In genomic region chr5:14109041-14109747, GRCh38 we compare ENCODE assay signal across 8 cellular contexts. TPM values are rescaled to one million over a fixed set of nuclear protein-coding genes. Genes with fewer than 3 reads are reported as not detected.
A peak's percentile ranks its signal among the peaks of the same experiment; 100 is the strongest.
DNase-seq lines count a peak whose midpoint lies in the region; ATAC-seq and FAIRE-seq lines count a peak whose summit lies in the region.

No MANE protein-coding gene starts in this region.

- peak; percentile 51 for DNase-seq in AG08395 (ENCODE audit: low spot score)
- DNase-seq in GM19239 (ENCODE audit: insufficient read length, low spot score): peak; percentile 31
- DNase-seq in activated naive CD4-positive, alpha-beta T cell treated with anti-CD3 and anti-CD28 coated beads, Interleukin-2, amount 50 U/mL, for 72 hours (ENCODE audit: low spot score in 2 of 2): peak in 1 of 2 donors; percentile 40
- DNase-seq in stimulated activated CD4-positive, alpha-beta T cell treated with anti-CD3 and anti-CD28 coated beads, Interleukin-12 subunit alpha, Interleukin-12 subunit beta, amount 100 ng/mL, for 4 hours: peak; percentile 5
- DNase-seq in hypothalamus (lab: John Stamatoyannopoulos, UW): no peak
- no peak for DNase-seq in hippocampal formation (lab: John Stamatoyannopoulos, UW)
- no peak for DNase-seq in NCI-H510A (lab: John Stamatoyannopoulos, UW)

- peaks cover 0 to 6% of the 10 kb centered on the region in 2 donors for H3K36me3 Mint-ChIP-seq in activated naive CD4-positive, alpha-beta T cell treated with anti-CD3 and anti-CD28 coated beads, Interleukin-2, amount 50 U/mL, for 72 hours

- H3K27ac Mint-ChIP-seq in activated naive CD4-positive, alpha-beta T cell treated with anti-CD3 and anti-CD28 coated beads, Interleukin-2, amount 50 U/mL, for 72 hours: peak overlapping the region in 1 of 2 donors; percentile 40

- ATAC-seq in HG03108 (IDR thresholded peaks at IDR 0.05; ENCODE audit: unreplicated experiment): peak; percentile 87
- ATAC-seq in activated naive CD4-positive, alpha-beta T cell treated with anti-CD3 and anti-CD28 coated beads, Interleukin-2, amount 50 U/mL, for 72 hours: peak; percentile 54 to 93

- peak; percentile 94 for FAIRE-seq in GM19239 (lab: Jason Lieb, UNC)

- H3K9me3 Mint-ChIP-seq in activated naive CD4-positive, alpha-beta T cell treated with anti-CD3 and anti-CD28 coated beads, Interleukin-2, amount 50 U/mL, for 72 hours: peaks cover 0 to 4% of the 10 kb centered on the region in 2 donors

RNA-seq across cellular contexts. Expression of gene TRIO, which starts 33.9 kb away (rescaled TPM):
- total RNA-seq in activated naive CD4-positive, alpha-beta T cell treated with anti-CD3 and anti-CD28 coated beads, Interleukin-2, amount 50 U/mL, for 72 hours: 10 to 100 TPM; 13.3 to 18.2 TPM

Comparison
In these comparisons a context has a peak if more than half of its experiments do, and no peak if none do; other contexts are left out.
1. DNase-seq: peak in AG08395 (single experiment), GM19239 (single experiment) and stimulated activated CD4-positive, alpha-beta T cell treated with anti-CD3 and anti-CD28 coated beads, Interleukin-12 subunit alpha, Interleukin-12 subunit beta, amount 100 ng/mL, for 4 hours (single experiment); none in hypothalamus (0 of 51), hippocampal formation (0 of 2) and NCI-H510A (single experiment).